In genomic region chr19:55146648-55147218, GRCh38 we compare ENCODE assay signal across 8 cellular contexts. TPM values are rescaled to one million over a fixed set of nuclear protein-coding genes. Genes with fewer than 3 reads are reported as not detected.
DNase-seq lines count a peak whose midpoint lies in the region; ATAC-seq, FAIRE-seq and TF ChIP-seq lines count a peak whose summit lies in the region.
"Had no signal": no experiment of that assay in that cellular context is flagged by ENCODE, and none has a peak within 500 bp of the region (broad histone marks: within the 10 kb centered on the region; RNA-seq: fewer than 3 reads in every experiment).

No MANE protein-coding gene starts in this region.

- H4K91ac ChIP-seq in H9 (ENCODE audit: insufficient read length, low read depth, low read length): no peak overlapping the region

- no CpG with 5 or more reads among the region's 29 CpGs for WGBS in H9 (ENCODE audit: extremely low coverage, insufficient read length, low lambda C conversion rate)
- WGBS in smooth muscle cell (ENCODE audit: low lambda C conversion rate): 1% methylated on average over 10 of the region's 29 CpGs

- H4K20me1 ChIP-seq in H9 (ENCODE audit: control insufficient read depth, insufficient read depth, insufficient read length) (no peaks in the 10 kb centered on the region), smooth muscle cell (ENCODE audit: low read depth) (no peaks in the 10 kb centered on the region)

- no peak overlapping the region for H3K14ac ChIP-seq in H9 (ENCODE audit: insufficient read depth, low read length)

- no peak for ATAC-seq in GM21737 (IDR thresholded peaks at IDR 0.05; ENCODE audit: unreplicated experiment)
- ATAC-seq in HG03097 (IDR thresholded peaks at IDR 0.05; ENCODE audit: low FRiP score, unreplicated experiment): no peak

- no peak overlapping the region for H3K23ac ChIP-seq in H9 (ENCODE audit: insufficient read length, low read depth, low read length)

- peaks cover 7% of the 10 kb centered on the region for H3K27me3 Mint-ChIP-seq in H9 (ENCODE audit: low read depth)

- peak; percentile 95 for DNase-seq in H9
- DNase-seq in NCI-H2196 (lab: John Stamatoyannopoulos, UW; ENCODE audit: unreplicated experiment): peak; percentile 85
- peak; percentile 8 for DNase-seq in bronchial epithelial cell (ENCODE audit: low read depth)
- no peak for DNase-seq in smooth muscle cell (lab: John Stamatoyannopoulos, UW; ENCODE audit: unreplicated experiment)
- DNase-seq in stimulated activated naive CD4-positive, alpha-beta T cell treated with Interleukin-2 at 50 U/mL for 16 hours (lab: John Stamatoyannopoulos, UW): no peak
- DNase-seq: activated CD8-positive, alpha-beta memory T cell treated with anti-CD3 and anti-CD28 coated beads for 24 hours had no signal

- no peak overlapping the region for H2BK12ac ChIP-seq in H9 (ENCODE audit: insufficient read length, low read depth, low read length)

- H3K27me3 ChIP-seq in H9 (ENCODE audit: insufficient read depth, low read length): no peaks in the 10 kb centered on the region
- no peaks in the 10 kb centered on the region for H3K27me3 ChIP-seq in bronchial epithelial cell (ENCODE audit: control insufficient read depth, insufficient read depth, low read length)
- peaks cover 4% of the 10 kb centered on the region for H3K27me3 ChIP-seq in smooth muscle cell (ENCODE audit: low read depth)

- no peaks in the 10 kb centered on the region for H3K23me2 ChIP-seq in H9 (ENCODE audit: insufficient read length, low read depth, low read length, poor library complexity, severe bottlenecking)

- H3K4me3 ChIP-seq in bronchial epithelial cell (ENCODE audit: low read depth, low read length) (peak overlapping the region; percentile 40), smooth muscle cell (peak overlapping the region; percentile 39)

- H3K79me2 ChIP-seq in H9 (ENCODE audit: insufficient read depth, low read length) (no peaks in the 10 kb centered on the region), smooth muscle cell (ENCODE audit: low read depth) (no peaks in the 10 kb centered on the region)

- H3K27ac ChIP-seq in H9 (ENCODE audit: insufficient read length, low read depth, low read length) (no peak overlapping the region), smooth muscle cell (ENCODE audit: low read depth) (no peak overlapping the region)

- peak overlapping the region; percentile 58 to 80 for H3K4me3 Mint-ChIP-seq in H9

- H2AK5ac ChIP-seq in H9 (ENCODE audit: insufficient read length, low read length): no peak overlapping the region

- H3K9ac ChIP-seq in H9 (ENCODE audit: extremely low read depth, insufficient read length, low read length) (no peak overlapping the region), smooth muscle cell (ENCODE audit: low read depth) (no peak overlapping the region)

- peaks cover 29 to 39% of the 10 kb centered on the region in 2 experiments for H3K4me1 Mint-ChIP-seq in H9

- H3K36me3 Mint-ChIP-seq in H9 (ENCODE audit: insufficient read depth in 1 of 3, low read depth in 3 of 3): peaks cover 14 to 32% (median 27%) of the 10 kb centered on the region in 3 experiments

- no peak for FAIRE-seq in bronchial epithelial cell (lab: Jason Lieb, UNC)

- H4K8ac ChIP-seq in H9 (replicated peaks; ENCODE audit: insufficient read length, low read depth, low read length): no peak overlapping the region

- no peak overlapping the region for H2BK15ac ChIP-seq in H9 (ENCODE audit: low read depth, low read length)

- no peak overlapping the region for H3K56ac ChIP-seq in H9 (ENCODE audit: insufficient read length, low read depth, low read length)

- no peak; the same call in 2 of the 3 replicates for TF ChIP-seq CTCF in H9 (conservative IDR thresholded peaks at IDR 0.05)
- TF ChIP-seq CTCF in bronchial epithelial cell (IDR thresholded peaks at IDR 0.05; ENCODE audit: insufficient read depth, low read length, severe bottlenecking): no peak
- TF ChIP-seq CTCF in smooth muscle cell (IDR thresholded peaks at IDR 0.05; ENCODE audit: borderline replicate concordance, insufficient read depth, poor library complexity, severe bottlenecking): no peak

- no peaks in the 10 kb centered on the region; a peak in 2 of 5 replicates for H3K9me3 Mint-ChIP-seq in H9

- no peak overlapping the region for H2BK120ac ChIP-seq in H9 (ENCODE audit: low read depth, low read length, poor library complexity, severe bottlenecking)

- H3K36me3 ChIP-seq in bronchial epithelial cell (ENCODE audit: control insufficient read depth, insufficient read depth, low read length) (no peaks in the 10 kb centered on the region), smooth muscle cell (ENCODE audit: low read depth) (no peaks in the 10 kb centered on the region)

- H2AFZ ChIP-seq in H9 (ENCODE audit: low read length) (no peak overlapping the region), smooth muscle cell (ENCODE audit: low read depth) (peak overlapping the region; percentile 63)

- no peak overlapping the region for H2BK20ac ChIP-seq in H9 (ENCODE audit: low read depth, low read length, poor library complexity, severe bottlenecking)

- peak overlapping the region in 2 of 3 experiments; percentile 44 to 88; a peak in 3 of 7 replicates for H3K27ac Mint-ChIP-seq in H9

- no peak overlapping the region for H3K4ac ChIP-seq in H9 (ENCODE audit: low read depth, low read length)

- H3K4me2 ChIP-seq in H9 (ENCODE audit: insufficient read depth, insufficient read length, low read length): peak overlapping the region; percentile 52
- peak overlapping the region; percentile 80 for H3K4me2 ChIP-seq in smooth muscle cell

- no peaks in the 10 kb centered on the region for H3F3A ChIP-seq in smooth muscle cell (ENCODE audit: low read depth)

- H4K5ac ChIP-seq in H9 (ENCODE audit: insufficient read length, low read depth, low read length): no peak overlapping the region

- no peak overlapping the region for H2BK5ac ChIP-seq in H9 (ENCODE audit: insufficient read length, low read length)

- H3K4me1 ChIP-seq in H9 (ENCODE audit: insufficient read depth, low read length): peaks cover 11% of the 10 kb centered on the region; the same call in 1 of the 2 replicates
- H3K4me1 ChIP-seq in smooth muscle cell (ENCODE audit: low read depth): peaks cover 15% of the 10 kb centered on the region

- H3K9me3 ChIP-seq in H9 (ENCODE audit: control insufficient read depth, low read depth, low read length) (no peaks in the 10 kb centered on the region), smooth muscle cell (replicated peaks; ENCODE audit: low read depth) (no peaks in the 10 kb centered on the region)

- H3K79me1 ChIP-seq in H9 (ENCODE audit: insufficient read depth, low read depth, low read length, poor library complexity, severe bottlenecking): peaks cover 3% of the 10 kb centered on the region

- H3T11ph ChIP-seq in H9 (ENCODE audit: low read length): no peak overlapping the region

- H3K18ac ChIP-seq in H9 (ENCODE audit: insufficient read length, low read depth, low read length): no peak overlapping the region

RNA-seq across cellular contexts. Expression of gene TNNT1, which starts 2.3 kb away (rescaled TPM):
- 124 and 127 TPM in 2 replicates for total RNA-seq in H9 (2021)
- total RNA-seq in bronchial epithelial cell: 65.0 and 151 TPM in 2 replicates
- total RNA-seq in smooth muscle cell: 24.9 and 27.1 TPM in 2 replicates
- 24.5 and 54.0 TPM in 2 replicates for polyA plus RNA-seq in smooth muscle cell

RNA-seq across cellular contexts. Expression of gene TNNI3, which starts 10.8 kb away (rescaled TPM):
- 36.9 and 41.0 TPM in 2 replicates for total RNA-seq in H9 (2021)
- total RNA-seq in bronchial epithelial cell: 0.53 and 1.0 TPM in 2 replicates
- not detected in 2 replicates for total RNA-seq in smooth muscle cell
- polyA plus RNA-seq in smooth muscle cell: 1.8 and 3.0 TPM in 2 replicates

RNA-seq across cellular contexts. Expression of gene DNAAF3, which starts 19.7 kb away (rescaled TPM):
- total RNA-seq in H9 (2021) (3.0 and 4.6 TPM in 2 replicates), bronchial epithelial cell (0.53 and 0.77 TPM in 2 replicates), smooth muscle cell (0.76 and 1.3 TPM in 2 replicates)
- 0.97 and 1.4 TPM in 2 replicates for polyA plus RNA-seq in smooth muscle cell

RNA-seq across cellular contexts. Expression of gene PPP1R12C, which starts 29.3 kb away (rescaled TPM):
- total RNA-seq in H9 (2021) (79.9 and 87.7 TPM in 2 replicates), bronchial epithelial cell (22.9 and 25.6 TPM in 2 replicates), smooth muscle cell (16.8 and 30.5 TPM in 2 replicates)
- 26.1 and 32.1 TPM in 2 replicates for polyA plus RNA-seq in smooth muscle cell

RNA-seq across cellular contexts. Expression of gene SYT5, which starts 33.4 kb away (rescaled TPM):
- total RNA-seq in H9 (2021): 3.0 and 4.5 TPM in 2 replicates
- 0.13 and 0.26 TPM in 2 replicates for total RNA-seq in bronchial epithelial cell
- not detected in 2 replicates for total RNA-seq in smooth muscle cell
- 0.17 TPM in 1 of 2 replicates, not detected in the other for polyA plus RNA-seq in smooth muscle cell

Comparison
In these comparisons a context has a peak if more than half of its experiments do, and no peak if none do; other contexts are left out.
1. DNase-seq: peak in H9 (single experiment), NCI-H2196 (single experiment) and bronchial epithelial cell (single experiment); none in smooth muscle cell (single experiment) and stimulated activated naive CD4-positive, alpha-beta T cell treated with Interleukin-2 at 50 U/mL for 16 hours (single experiment).
2. RNA of gene TNNI3, which starts 10.8 kb away (total RNA-seq): 36.9 to 41.0 TPM in H9; 0.53 to 1.0 TPM in bronchial epithelial cell and not detected in smooth muscle cell; every median in the first group is over 10 times any median in the second.